ENCODE assay signal across 1 cellular context in the genomic region with DNA sequence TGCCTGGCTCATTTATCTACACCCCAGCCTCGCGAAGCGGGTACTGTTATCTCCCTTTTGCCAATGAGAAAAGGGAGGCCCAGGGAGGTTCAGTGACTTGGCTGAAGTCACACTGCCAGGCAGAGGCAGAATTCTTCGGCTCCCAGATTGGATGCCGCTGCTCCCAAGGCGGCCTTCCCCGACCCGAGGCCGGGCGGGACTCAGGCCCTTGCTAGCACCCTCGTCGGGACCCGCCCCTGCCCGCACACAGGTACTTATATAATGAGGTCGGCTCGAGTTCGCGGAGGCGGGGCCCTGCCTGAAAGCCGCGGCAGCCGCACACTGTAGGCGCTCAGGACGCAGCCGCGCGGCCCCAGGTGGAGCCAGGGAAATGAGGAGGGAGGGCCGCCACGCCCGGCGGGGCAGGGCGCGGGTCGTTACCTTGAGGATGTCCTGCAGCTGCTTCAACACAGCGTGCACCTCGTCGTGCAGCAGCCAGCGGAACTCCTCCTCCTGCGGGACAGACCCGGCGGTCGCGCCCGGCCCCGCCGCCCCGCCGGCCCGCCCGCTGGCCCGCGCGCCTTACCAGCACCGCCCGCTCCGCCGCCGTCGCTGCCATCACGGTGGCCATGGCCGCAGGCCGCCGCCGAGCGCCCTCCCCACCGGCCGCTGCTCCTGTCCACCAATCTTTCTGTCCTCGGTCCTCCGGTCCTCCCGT.
A peak's percentile ranks its signal among the peaks of the same experiment; 100 is the strongest.
TF ChIP-seq lines count a peak whose summit lies in the region.

A gene with protein sequence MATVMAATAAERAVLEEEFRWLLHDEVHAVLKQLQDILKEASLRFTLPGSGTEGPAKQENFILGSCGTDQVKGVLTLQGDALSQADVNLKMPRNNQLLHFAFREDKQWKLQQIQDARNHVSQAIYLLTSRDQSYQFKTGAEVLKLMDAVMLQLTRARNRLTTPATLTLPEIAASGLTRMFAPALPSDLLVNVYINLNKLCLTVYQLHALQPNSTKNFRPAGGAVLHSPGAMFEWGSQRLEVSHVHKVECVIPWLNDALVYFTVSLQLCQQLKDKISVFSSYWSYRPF (minus strand): TSS at position 672 of the 697 bp plus-strand sequence. CDS start 62 bp downstream, at position 610.

TF ChIP-seq in HepG2, 621 proteins besides CTCF, POLR2A, EP300 and RAD21 (continued from another document and continues in another):
- TF ChIP-seq TRIM24 (CRISPR knock-in tag; IDR thresholded peaks at IDR 0.05) (no peak), SIN3B (IDR thresholded peaks at IDR 0.05; ENCODE audit: low read length) (no peak), RFXANK (CRISPR knock-in tag; IDR thresholded peaks at IDR 0.05) (no peak), ARNT2 (CRISPR knock-in tag; IDR thresholded peaks at IDR 0.05; ENCODE audit: low read depth) (no peak), ZNF646 (CRISPR knock-in tag; IDR thresholded peaks at IDR 0.05) (no peak), ZSCAN25 (CRISPR knock-in tag; IDR thresholded peaks at IDR 0.05) (0 out of 2 replicates have a peak, but pooled peaks have one; percentile 15), FOXM1 (CRISPR knock-in tag; IDR thresholded peaks at IDR 0.05) (no peak), MIXL1 (CRISPR knock-in tag; IDR thresholded peaks at IDR 0.05) (peak; percentile 35; the same call in 1 of the 2 replicates), MIER3 (CRISPR knock-in tag; IDR thresholded peaks at IDR 0.05; ENCODE audit: borderline replicate concordance) (peak; percentile 8; the same call in 1 of the 2 replicates), MXI1 (IDR thresholded peaks at IDR 0.05; ENCODE audit: borderline replicate concordance, low read depth, low read length) (no peak), ZNF101 (CRISPR knock-in tag; IDR thresholded peaks at IDR 0.05; ENCODE audit: borderline replicate concordance, low read depth) (no peak), ZNF577 (CRISPR knock-in tag; IDR thresholded peaks at IDR 0.05; ENCODE audit: borderline replicate concordance, low read depth) (no peak), XBP1 (CRISPR knock-in tag; IDR thresholded peaks at IDR 0.05) (no peak), ZSCAN21 (CRISPR knock-in tag; IDR thresholded peaks at IDR 0.05; ENCODE audit: borderline replicate concordance) (no peak), SAP130 (CRISPR knock-in tag; IDR thresholded peaks at IDR 0.05; ENCODE audit: low read depth) (peak; percentile 81), ZNF549 (CRISPR knock-in tag; IDR thresholded peaks at IDR 0.05) (no peak), HNRNPLL (IDR thresholded peaks at IDR 0.05; ENCODE audit: low read depth, low read length, poor library complexity, severe bottlenecking) (peak; percentile 70), MEIS1 (CRISPR knock-in tag; IDR thresholded peaks at IDR 0.05; ENCODE audit: borderline replicate concordance) (no peak; the same call in 1 of the 2 replicates), HDAC2 (CRISPR knock-in tag; IDR thresholded peaks at IDR 0.05) (peak; percentile 62), KDM6A (CRISPR knock-in tag; IDR thresholded peaks at IDR 0.05; ENCODE audit: low read depth) (no peak), ZNF678 (CRISPR knock-in tag; IDR thresholded peaks at IDR 0.05) (no peak), TEF (CRISPR knock-in tag; IDR thresholded peaks at IDR 0.05) (peak; percentile 94), PAF1 (CRISPR knock-in tag; IDR thresholded peaks at IDR 0.05) (no peak), ZNF713 (CRISPR knock-in tag; IDR thresholded peaks at IDR 0.05) (no peak), ZNF841 (CRISPR knock-in tag; IDR thresholded peaks at IDR 0.05; ENCODE audit: borderline replicate concordance) (no peak), ZNF562 (CRISPR knock-in tag; IDR thresholded peaks at IDR 0.05; ENCODE audit: borderline replicate concordance) (no peak)
- TF ChIP-seq, protein P1, sequence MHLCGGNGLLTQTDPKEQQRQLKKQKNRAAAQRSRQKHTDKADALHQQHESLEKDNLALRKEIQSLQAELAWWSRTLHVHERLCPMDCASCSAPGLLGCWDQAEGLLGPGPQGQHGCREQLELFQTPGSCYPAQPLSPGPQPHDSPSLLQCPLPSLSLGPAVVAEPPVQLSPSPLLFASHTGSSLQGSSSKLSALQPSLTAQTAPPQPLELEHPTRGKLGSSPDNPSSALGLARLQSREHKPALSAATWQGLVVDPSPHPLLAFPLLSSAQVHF (CRISPR knock-in tag; IDR thresholded peaks at IDR 0.05), result no peak
- TF ChIP-seq, protein P2, sequence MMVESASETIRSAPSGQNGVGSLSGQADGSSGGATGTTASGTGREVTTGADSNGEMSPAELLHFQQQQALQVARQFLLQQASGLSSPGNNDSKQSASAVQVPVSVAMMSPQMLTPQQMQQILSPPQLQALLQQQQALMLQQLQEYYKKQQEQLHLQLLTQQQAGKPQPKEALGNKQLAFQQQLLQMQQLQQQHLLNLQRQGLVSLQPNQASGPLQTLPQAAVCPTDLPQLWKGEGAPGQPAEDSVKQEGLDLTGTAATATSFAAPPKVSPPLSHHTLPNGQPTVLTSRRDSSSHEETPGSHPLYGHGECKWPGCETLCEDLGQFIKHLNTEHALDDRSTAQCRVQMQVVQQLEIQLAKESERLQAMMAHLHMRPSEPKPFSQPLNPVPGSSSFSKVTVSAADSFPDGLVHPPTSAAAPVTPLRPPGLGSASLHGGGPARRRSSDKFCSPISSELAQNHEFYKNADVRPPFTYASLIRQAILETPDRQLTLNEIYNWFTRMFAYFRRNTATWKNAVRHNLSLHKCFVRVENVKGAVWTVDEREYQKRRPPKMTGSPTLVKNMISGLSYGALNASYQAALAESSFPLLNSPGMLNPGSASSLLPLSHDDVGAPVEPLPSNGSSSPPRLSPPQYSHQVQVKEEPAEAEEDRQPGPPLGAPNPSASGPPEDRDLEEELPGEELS (CRISPR knock-in tag; IDR thresholded peaks at IDR 0.05), result no peak
- TF ChIP-seq, protein P3, sequence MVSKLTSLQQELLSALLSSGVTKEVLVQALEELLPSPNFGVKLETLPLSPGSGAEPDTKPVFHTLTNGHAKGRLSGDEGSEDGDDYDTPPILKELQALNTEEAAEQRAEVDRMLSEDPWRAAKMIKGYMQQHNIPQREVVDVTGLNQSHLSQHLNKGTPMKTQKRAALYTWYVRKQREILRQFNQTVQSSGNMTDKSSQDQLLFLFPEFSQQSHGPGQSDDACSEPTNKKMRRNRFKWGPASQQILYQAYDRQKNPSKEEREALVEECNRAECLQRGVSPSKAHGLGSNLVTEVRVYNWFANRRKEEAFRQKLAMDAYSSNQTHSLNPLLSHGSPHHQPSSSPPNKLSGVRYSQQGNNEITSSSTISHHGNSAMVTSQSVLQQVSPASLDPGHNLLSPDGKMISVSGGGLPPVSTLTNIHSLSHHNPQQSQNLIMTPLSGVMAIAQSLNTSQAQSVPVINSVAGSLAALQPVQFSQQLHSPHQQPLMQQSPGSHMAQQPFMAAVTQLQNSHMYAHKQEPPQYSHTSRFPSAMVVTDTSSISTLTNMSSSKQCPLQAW (CRISPR knock-in tag; IDR thresholded peaks at IDR 0.05), result peak; percentile 75
- TF ChIP-seq, protein P4, sequence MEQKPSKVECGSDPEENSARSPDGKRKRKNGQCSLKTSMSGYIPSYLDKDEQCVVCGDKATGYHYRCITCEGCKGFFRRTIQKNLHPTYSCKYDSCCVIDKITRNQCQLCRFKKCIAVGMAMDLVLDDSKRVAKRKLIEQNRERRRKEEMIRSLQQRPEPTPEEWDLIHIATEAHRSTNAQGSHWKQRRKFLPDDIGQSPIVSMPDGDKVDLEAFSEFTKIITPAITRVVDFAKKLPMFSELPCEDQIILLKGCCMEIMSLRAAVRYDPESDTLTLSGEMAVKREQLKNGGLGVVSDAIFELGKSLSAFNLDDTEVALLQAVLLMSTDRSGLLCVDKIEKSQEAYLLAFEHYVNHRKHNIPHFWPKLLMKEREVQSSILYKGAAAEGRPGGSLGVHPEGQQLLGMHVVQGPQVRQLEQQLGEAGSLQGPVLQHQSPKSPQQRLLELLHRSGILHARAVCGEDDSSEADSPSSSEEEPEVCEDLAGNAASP (CRISPR knock-in tag; IDR thresholded peaks at IDR 0.05; ENCODE audit: borderline replicate concordance), result peak; percentile 47; the same call in 1 of the 2 replicates
- TF ChIP-seq, protein P5, sequence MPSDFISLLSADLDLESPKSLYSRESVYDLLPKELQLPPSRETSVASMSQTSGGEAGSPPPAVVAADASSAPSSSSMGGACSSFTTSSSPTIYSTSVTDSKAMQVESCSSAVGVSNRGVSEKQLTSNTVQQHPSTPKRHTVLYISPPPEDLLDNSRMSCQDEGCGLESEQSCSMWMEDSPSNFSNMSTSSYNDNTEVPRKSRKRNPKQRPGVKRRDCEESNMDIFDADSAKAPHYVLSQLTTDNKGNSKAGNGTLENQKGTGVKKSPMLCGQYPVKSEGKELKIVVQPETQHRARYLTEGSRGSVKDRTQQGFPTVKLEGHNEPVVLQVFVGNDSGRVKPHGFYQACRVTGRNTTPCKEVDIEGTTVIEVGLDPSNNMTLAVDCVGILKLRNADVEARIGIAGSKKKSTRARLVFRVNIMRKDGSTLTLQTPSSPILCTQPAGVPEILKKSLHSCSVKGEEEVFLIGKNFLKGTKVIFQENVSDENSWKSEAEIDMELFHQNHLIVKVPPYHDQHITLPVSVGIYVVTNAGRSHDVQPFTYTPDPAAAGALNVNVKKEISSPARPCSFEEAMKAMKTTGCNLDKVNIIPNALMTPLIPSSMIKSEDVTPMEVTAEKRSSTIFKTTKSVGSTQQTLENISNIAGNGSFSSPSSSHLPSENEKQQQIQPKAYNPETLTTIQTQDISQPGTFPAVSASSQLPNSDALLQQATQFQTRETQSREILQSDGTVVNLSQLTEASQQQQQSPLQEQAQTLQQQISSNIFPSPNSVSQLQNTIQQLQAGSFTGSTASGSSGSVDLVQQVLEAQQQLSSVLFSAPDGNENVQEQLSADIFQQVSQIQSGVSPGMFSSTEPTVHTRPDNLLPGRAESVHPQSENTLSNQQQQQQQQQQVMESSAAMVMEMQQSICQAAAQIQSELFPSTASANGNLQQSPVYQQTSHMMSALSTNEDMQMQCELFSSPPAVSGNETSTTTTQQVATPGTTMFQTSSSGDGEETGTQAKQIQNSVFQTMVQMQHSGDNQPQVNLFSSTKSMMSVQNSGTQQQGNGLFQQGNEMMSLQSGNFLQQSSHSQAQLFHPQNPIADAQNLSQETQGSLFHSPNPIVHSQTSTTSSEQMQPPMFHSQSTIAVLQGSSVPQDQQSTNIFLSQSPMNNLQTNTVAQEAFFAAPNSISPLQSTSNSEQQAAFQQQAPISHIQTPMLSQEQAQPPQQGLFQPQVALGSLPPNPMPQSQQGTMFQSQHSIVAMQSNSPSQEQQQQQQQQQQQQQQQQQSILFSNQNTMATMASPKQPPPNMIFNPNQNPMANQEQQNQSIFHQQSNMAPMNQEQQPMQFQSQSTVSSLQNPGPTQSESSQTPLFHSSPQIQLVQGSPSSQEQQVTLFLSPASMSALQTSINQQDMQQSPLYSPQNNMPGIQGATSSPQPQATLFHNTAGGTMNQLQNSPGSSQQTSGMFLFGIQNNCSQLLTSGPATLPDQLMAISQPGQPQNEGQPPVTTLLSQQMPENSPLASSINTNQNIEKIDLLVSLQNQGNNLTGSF (CRISPR knock-in tag; IDR thresholded peaks at IDR 0.05), result no peak
